15 cellular contexts compared by ENCODE assay signal in the genomic region with DNA sequence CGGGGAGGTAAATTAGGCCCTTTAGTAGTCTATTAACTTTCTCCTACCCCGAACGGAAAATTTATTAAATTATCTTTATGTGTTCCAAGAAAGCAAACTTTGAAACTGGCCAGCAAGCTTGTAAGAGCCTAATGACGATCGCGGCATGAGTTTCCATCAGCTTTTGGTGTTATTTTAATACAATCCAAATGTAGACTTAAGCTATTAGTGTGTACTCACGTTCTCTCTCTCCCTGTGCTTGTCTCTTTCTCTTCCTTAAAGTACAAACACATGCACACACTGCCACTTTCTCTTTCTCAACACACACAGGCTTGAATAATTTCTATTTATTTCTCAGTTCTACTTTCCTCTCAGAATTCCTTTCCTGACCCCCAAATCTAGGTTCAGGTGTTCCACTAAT.
DNase-seq lines count a peak whose midpoint lies in the region; ATAC-seq and TF ChIP-seq lines count a peak whose summit lies in the region.
"Had no signal": no experiment of that assay in that cellular context is flagged by ENCODE, and none has a peak within 500 bp of the region (broad histone marks: within the 10 kb centered on the region; RNA-seq: fewer than 3 reads in every experiment).

No MANE protein-coding gene starts in this region.

- H3F3A ChIP-seq in SK-N-SH (replicated peaks; ENCODE audit: insufficient read depth) (peaks cover 4% of the 10 kb centered on the region), smooth muscle cell (ENCODE audit: low read depth) (peaks cover 3% of the 10 kb centered on the region)

- POLR2A ChIA-PET in SK-N-SH (lab: Yijun Ruan, JAX) = no interaction called here

- H3K4me1 ChIP-seq in DND-41 (ENCODE audit: insufficient read depth, low read length) (peaks cover 27% of the 10 kb centered on the region), SK-N-SH (ENCODE audit: control insufficient read depth in 1 of 2, insufficient read depth in 2 of 2, low read depth in 1 of 2, low read length in 1 of 2) (peaks cover 0 to 6% of the 10 kb centered on the region in 2 experiments; a peak in 2 of 4 replicates), smooth muscle cell (ENCODE audit: low read depth) (no peaks in the 10 kb centered on the region)
- H3K4me1 ChIP-seq: SJCRH30, testis had no signal

- 0 out of 3 replicates have a peak, but pooled peaks have one; percentile 37 for ATAC-seq in DND-41 (ENCODE audit: insufficient read depth, low read depth)
- ATAC-seq in HG02840 (IDR thresholded peaks at IDR 0.05; ENCODE audit: low FRiP score, unreplicated experiment) = no peak
- ATAC-seq in HG03342 (IDR thresholded peaks at IDR 0.05; ENCODE audit: unreplicated experiment) = no peak
- ATAC-seq: activated T-cell treated with anti-CD3 and anti-CD28 coated beads, Interleukin-2, amount 50 U/mL, for 4 hours; HepG2; naive thymus-derived CD8-positive, alpha-beta T cell had no signal

- H2AFZ ChIP-seq in DND-41 (ENCODE audit: low read depth, low read length) (peak overlapping the region; percentile 31), SK-N-SH (ENCODE audit: low read depth) (peak overlapping the region; percentile 55; the same call in 1 of the 2 replicates), smooth muscle cell (ENCODE audit: low read depth) (peak overlapping the region; percentile 28)

- H3K9me3 ChIP-seq in DND-41 (ENCODE audit: insufficient read depth, low read length, severe bottlenecking) = no peaks in the 10 kb centered on the region
- H3K9me3 ChIP-seq in SK-N-SH = no peaks in the 10 kb centered on the region
- H3K9me3 ChIP-seq in smooth muscle cell (replicated peaks; ENCODE audit: low read depth) = no peaks in the 10 kb centered on the region
- H3K9me3 ChIP-seq: SJCRH30, testis had no signal

- H4K20me1 ChIP-seq in DND-41 (ENCODE audit: insufficient read depth, low read length) (no peaks in the 10 kb centered on the region), SK-N-SH (ENCODE audit: insufficient read depth) (no peaks in the 10 kb centered on the region), smooth muscle cell (ENCODE audit: low read depth) (no peaks in the 10 kb centered on the region)

- DNase-seq in DND-41 (no peak), SK-N-SH (no peak), fibroblast of the aortic adventitia (ENCODE audit: low read depth) (peak; percentile 79), smooth muscle cell (lab: John Stamatoyannopoulos, UW; ENCODE audit: unreplicated experiment) (no peak), T-helper 9 cell (no peak), NCI-H345 treated with DMSO at 0.1 percent for 48 hours (lab: John Stamatoyannopoulos, UW; ENCODE audit: unreplicated experiment) (no peak)
- DNase-seq: activated T-cell treated with anti-CD3 and anti-CD28 coated beads, Interleukin-2, amount 50 U/mL, for 4 hours; cerebellar nuclear complex; naive thymus-derived CD8-positive, alpha-beta T cell; retina; SJCRH30; testis had no signal

- no peak overlapping the region for H3K4me2 ChIP-seq in DND-41 (ENCODE audit: insufficient read depth, low read length)
- peak overlapping the region; percentile 38 for H3K4me2 ChIP-seq in SK-N-SH
- peak overlapping the region; percentile 34 for H3K4me2 ChIP-seq in smooth muscle cell

- H3K4me3 ChIP-seq in DND-41 (ENCODE audit: low read depth in 1 of 2, low read length in 2 of 2) = no peak overlapping the region
- H3K4me3 ChIP-seq in SK-N-SH (ENCODE audit: low read depth in 2 of 2, low read length in 1 of 2) = no peak overlapping the region
- H3K4me3 ChIP-seq in fibroblast of the aortic adventitia (ENCODE audit: low read depth, low read length) = peak overlapping the region; percentile 3
- no peak overlapping the region for H3K4me3 ChIP-seq in smooth muscle cell
- H3K4me3 ChIP-seq: SJCRH30, testis had no signal

- 35% methylated on average over 7 of the region's 7 CpGs for WGBS in SK-N-SH (ENCODE audit: low lambda C conversion rate)
- WGBS in smooth muscle cell (ENCODE audit: low lambda C conversion rate) = 79% methylated on average over 7 of the region's 7 CpGs

- no peak overlapping the region for H3K27ac ChIP-seq in DND-41 (ENCODE audit: low read length)
- H3K27ac ChIP-seq in SK-N-SH (ENCODE audit: low read depth in 2 of 2, low read length in 1 of 2) = peak overlapping the region; percentile 45 to 77; a peak in 3 of 4 replicates
- peak overlapping the region; percentile 82 for H3K27ac ChIP-seq in smooth muscle cell (ENCODE audit: low read depth)
- H3K27ac ChIP-seq: SJCRH30, testis had no signal

- no peak for TF ChIP-seq RAD21 in SK-N-SH (IDR thresholded peaks at IDR 0.05; ENCODE audit: low read length)

- H3K9me2 ChIP-seq in SK-N-SH = no peaks in the 10 kb centered on the region

- H3K9ac ChIP-seq in DND-41 (ENCODE audit: low read depth, low read length) (no peak overlapping the region), SK-N-SH (no peak overlapping the region), smooth muscle cell (ENCODE audit: low read depth) (peak overlapping the region; percentile 34)

- CTCF ChIA-PET in SK-N-SH (lab: Yijun Ruan, JAX) = no interaction called here

- no peak for TF ChIP-seq CTCF in DND-41 (IDR thresholded peaks at IDR 0.05; ENCODE audit: borderline replicate concordance, extremely low read depth, low read length, poor library complexity, severe bottlenecking)
- TF ChIP-seq CTCF in SK-N-SH (IDR thresholded peaks at IDR 0.05) = no peak
- no peak for TF ChIP-seq CTCF in fibroblast of the aortic adventitia (IDR thresholded peaks at IDR 0.05; ENCODE audit: insufficient read depth, low read length)
- TF ChIP-seq CTCF in smooth muscle cell (IDR thresholded peaks at IDR 0.05; ENCODE audit: borderline replicate concordance, insufficient read depth, poor library complexity, severe bottlenecking) = no peak

- no peaks in the 10 kb centered on the region for H3K27me3 ChIP-seq in DND-41 (ENCODE audit: insufficient read depth, low read length, poor library complexity)
- H3K27me3 ChIP-seq in SK-N-SH (ENCODE audit: insufficient read depth) = no peaks in the 10 kb centered on the region
- no peaks in the 10 kb centered on the region for H3K27me3 ChIP-seq in smooth muscle cell (ENCODE audit: low read depth)
- H3K27me3 ChIP-seq: SJCRH30, testis had no signal

- H3K36me3 ChIP-seq in DND-41 (ENCODE audit: insufficient read depth, low read length) (no peaks in the 10 kb centered on the region), SK-N-SH (replicated peaks in 1 of 2; ENCODE audit: control insufficient read depth in 1 of 2, insufficient read depth in 2 of 2, low read length in 1 of 2) (no peaks in the 10 kb centered on the region), smooth muscle cell (ENCODE audit: low read depth) (no peaks in the 10 kb centered on the region)
- H3K36me3 ChIP-seq: SJCRH30 had no signal

- no peaks in the 10 kb centered on the region for H3K79me2 ChIP-seq in DND-41 (ENCODE audit: insufficient read depth, low read length)
- H3K79me2 ChIP-seq in SK-N-SH (ENCODE audit: insufficient read depth) = no peaks in the 10 kb centered on the region
- H3K79me2 ChIP-seq in smooth muscle cell (ENCODE audit: low read depth) = no peaks in the 10 kb centered on the region

- TF ChIP-seq EP300 in SK-N-SH (IDR thresholded peaks at IDR 0.05; ENCODE audit: borderline replicate concordance in 1 of 2, low read depth in 1 of 2, low read length in 1 of 2) = no peak

TF ChIP-seq in SK-N-SH, 30 proteins besides CTCF, POLR2A, EP300 and RAD21:
- TF ChIP-seq, protein P1, sequence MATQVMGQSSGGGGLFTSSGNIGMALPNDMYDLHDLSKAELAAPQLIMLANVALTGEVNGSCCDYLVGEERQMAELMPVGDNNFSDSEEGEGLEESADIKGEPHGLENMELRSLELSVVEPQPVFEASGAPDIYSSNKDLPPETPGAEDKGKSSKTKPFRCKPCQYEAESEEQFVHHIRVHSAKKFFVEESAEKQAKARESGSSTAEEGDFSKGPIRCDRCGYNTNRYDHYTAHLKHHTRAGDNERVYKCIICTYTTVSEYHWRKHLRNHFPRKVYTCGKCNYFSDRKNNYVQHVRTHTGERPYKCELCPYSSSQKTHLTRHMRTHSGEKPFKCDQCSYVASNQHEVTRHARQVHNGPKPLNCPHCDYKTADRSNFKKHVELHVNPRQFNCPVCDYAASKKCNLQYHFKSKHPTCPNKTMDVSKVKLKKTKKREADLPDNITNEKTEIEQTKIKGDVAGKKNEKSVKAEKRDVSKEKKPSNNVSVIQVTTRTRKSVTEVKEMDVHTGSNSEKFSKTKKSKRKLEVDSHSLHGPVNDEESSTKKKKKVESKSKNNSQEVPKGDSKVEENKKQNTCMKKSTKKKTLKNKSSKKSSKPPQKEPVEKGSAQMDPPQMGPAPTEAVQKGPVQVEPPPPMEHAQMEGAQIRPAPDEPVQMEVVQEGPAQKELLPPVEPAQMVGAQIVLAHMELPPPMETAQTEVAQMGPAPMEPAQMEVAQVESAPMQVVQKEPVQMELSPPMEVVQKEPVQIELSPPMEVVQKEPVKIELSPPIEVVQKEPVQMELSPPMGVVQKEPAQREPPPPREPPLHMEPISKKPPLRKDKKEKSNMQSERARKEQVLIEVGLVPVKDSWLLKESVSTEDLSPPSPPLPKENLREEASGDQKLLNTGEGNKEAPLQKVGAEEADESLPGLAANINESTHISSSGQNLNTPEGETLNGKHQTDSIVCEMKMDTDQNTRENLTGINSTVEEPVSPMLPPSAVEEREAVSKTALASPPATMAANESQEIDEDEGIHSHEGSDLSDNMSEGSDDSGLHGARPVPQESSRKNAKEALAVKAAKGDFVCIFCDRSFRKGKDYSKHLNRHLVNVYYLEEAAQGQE (IDR thresholded peaks at IDR 0.05; ENCODE audit: low read depth, low read length) = no peak
- no peak for TF ChIP-seq TCF12 (IDR thresholded peaks at IDR 0.05)
